Comparison of ENCODE assay signal across 18 cellular contexts in genomic region chr5:79536193-79536906, GRCh38.
"Had no signal": no experiment of that assay in that cellular context is flagged by ENCODE, and none has a peak within 500 bp of the region (broad histone marks: within the 10 kb centered on the region; RNA-seq: fewer than 3 reads in every experiment).

No MANE protein-coding gene starts in this region.

- H3K36me3 ChIP-seq: right atrium auricular region, transverse colon, vagina had no signal

- H3K4me1 ChIP-seq: right atrium auricular region, transverse colon, vagina had no signal

- H3K4me3 ChIP-seq: right atrium auricular region, transverse colon, vagina had no signal

- DNase-seq: activated naive CD4-positive, alpha-beta T cell; activated naive CD8-positive, alpha-beta T cell treated with anti-CD3 and anti-CD28 coated beads, Interleukin-2, amount 50 U/mL, for 24 hours; activated T-cell treated with anti-CD3 and anti-CD28 coated beads for 4 hours; aorta; cortex of kidney; effector CD8-positive, alpha-beta T cell; foreskin fibroblast; head of caudate nucleus; kidney glomerular epithelial cell; left ventricle myocardium superior; naive thymus-derived CD8-positive, alpha-beta T cell; small intestine; stimulated activated CD4-positive, alpha-beta T cell treated with anti-CD3 and anti-CD28 coated beads, Interleukin-4, amount 100 ng/mL, for 4 hours; stimulated activated CD8-positive, alpha-beta memory T cell treated with anti-CD3 and anti-CD28 coated beads, Interleukin-4, amount 100 ng/mL, for 48 hours; stimulated activated naive CD4-positive, alpha-beta T cell treated with Interleukin-2 at 50 U/mL for 16 hours; transverse colon had no signal

- H3K27me3 ChIP-seq: right atrium auricular region, transverse colon, vagina had no signal

- ATAC-seq: activated naive CD8-positive, alpha-beta T cell treated with anti-CD3 and anti-CD28 coated beads, Interleukin-2, amount 50 U/mL, for 24 hours had no signal

- H3K9me3 ChIP-seq: right atrium auricular region, transverse colon, vagina had no signal

- H3K27ac ChIP-seq: right atrium auricular region, transverse colon, vagina had no signal
